In the genomic region with DNA sequence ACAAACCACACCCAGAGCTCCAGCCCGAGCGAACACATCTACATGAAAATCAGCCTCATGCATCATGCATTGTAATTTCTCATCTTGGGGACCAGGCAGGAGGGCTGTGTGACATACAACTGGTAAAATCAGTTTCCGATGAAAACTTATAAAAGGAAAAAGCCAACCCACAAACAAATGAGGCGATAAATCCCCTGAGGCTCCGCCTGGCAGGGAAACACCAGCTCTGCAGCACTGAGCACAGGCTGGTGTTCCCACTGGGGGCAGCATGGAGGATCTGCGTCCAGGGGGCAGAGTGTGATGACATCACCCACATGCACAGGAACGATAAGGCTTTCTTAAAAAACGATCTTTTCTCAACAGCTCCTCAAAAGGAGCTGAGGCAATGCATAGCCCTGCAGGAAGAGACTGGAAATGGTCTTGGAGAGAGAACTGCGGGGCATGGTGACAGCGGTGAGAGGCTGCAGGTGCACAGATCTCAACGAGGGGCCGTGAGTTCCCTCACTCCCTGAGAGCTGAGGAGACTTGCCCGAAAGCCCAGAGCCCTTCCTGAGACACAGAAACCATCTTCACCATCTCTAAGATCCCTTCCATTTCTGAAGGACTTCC, we compare ENCODE assay signal across 8 cellular contexts. TPM values are rescaled to one million over a fixed set of nuclear protein-coding genes. Genes with fewer than 3 reads are reported as not detected.
DNase-seq lines count a peak whose midpoint lies in the region; ATAC-seq and TF ChIP-seq lines count a peak whose summit lies in the region.

No MANE protein-coding gene starts in this region.

- no peaks in the 10 kb centered on the region for H4K20me1 ChIP-seq in fibroblast of lung (ENCODE audit: control insufficient read depth, extremely low read depth, insufficient read depth, low read length)

- H3K27me3 ChIP-seq in fibroblast of lung (ENCODE audit: control insufficient read depth, insufficient read depth, low read length) = no peaks in the 10 kb centered on the region

- H3K4me1 ChIP-seq in HEK293 (ENCODE audit: control insufficient read depth, insufficient read depth, low read length) (peaks cover 9% of the 10 kb centered on the region), fibroblast of lung (ENCODE audit: control insufficient read depth, extremely low read depth, insufficient read depth, low read length) (peaks cover 49% of the 10 kb centered on the region)

- H3K36me3 ChIP-seq in HEK293 (ENCODE audit: control insufficient read depth in 2 of 2, insufficient read depth in 1 of 2, low read length in 2 of 2) (peaks cover 0 to 3% of the 10 kb centered on the region in 2 experiments; a peak in 1 of 3 replicates), fibroblast of lung (ENCODE audit: control insufficient read depth, insufficient read depth, low read length) (peaks cover 10% of the 10 kb centered on the region)

- H3K9me3 ChIP-seq in HEK293 (ENCODE audit: control insufficient read depth, insufficient read depth, low read depth, low read length) (no peaks in the 10 kb centered on the region), fibroblast of lung (ENCODE audit: control insufficient read depth, insufficient read depth, low read depth, low read length) (no peaks in the 10 kb centered on the region)

- ATAC-seq in omental fat pad (ENCODE audit: low FRiP score) = no peak
- no peak for ATAC-seq in HG03460 (IDR thresholded peaks at IDR 0.05; ENCODE audit: unreplicated experiment)

- CTCF ChIA-PET in HEK293 (lab: Yijun Ruan, JAX) = interaction anchor here (0.5 to 5.5 kb wide), 22 partner anchors 9 to 261 kb away, joined by 3 to 40 read pairs (median 4); a partner anchor contains a TSS

- peaks cover 81% of the 10 kb centered on the region for H3K79me2 ChIP-seq in fibroblast of lung (ENCODE audit: control insufficient read depth, insufficient read depth, low read length)

- POLR2A ChIA-PET in HEK293 (lab: Yijun Ruan, JAX) = interaction anchor here (0.6 to 3.8 kb wide), 9 partner anchors 11 to 40 kb away, joined by 3 to 19 read pairs (median 6); a partner anchor contains a TSS

- peak; percentile 88 for TF ChIP-seq CTCF in HEK293 (tag by site-specific recombination; IDR thresholded peaks at IDR 0.05)
- TF ChIP-seq CTCF in fibroblast of lung (conservative IDR thresholded peaks at IDR 0.05 in 1 of 2, IDR thresholded peaks at IDR 0.05 in 1 of 2; ENCODE audit: low read depth in 1 of 2, low read length in 2 of 2) = peak; percentile 35 to 63
- TF ChIP-seq CTCF in omental fat pad (IDR thresholded peaks at IDR 0.05) = no peak

- no peak overlapping the region for H2AFZ ChIP-seq in fibroblast of lung (ENCODE audit: low read length)

- no peak overlapping the region; the same call in 1 of the 2 replicates for H3K27ac ChIP-seq in HEK293 (ENCODE audit: extremely low read depth, low read depth, low read length)
- peak overlapping the region; percentile 77 for H3K27ac ChIP-seq in fibroblast of lung (ENCODE audit: insufficient read depth, low read length)

- H3K4me3 ChIP-seq in HEK293 (ENCODE audit: low read depth, low read length) = no peak overlapping the region
- no peak overlapping the region for H3K4me3 ChIP-seq in fibroblast of lung (replicated peaks in 1 of 4; ENCODE audit: control extremely low read depth in 1 of 4, insufficient read depth in 1 of 4, low read depth in 3 of 4, low read length in 4 of 4)

- peak; percentile 76 for DNase-seq in GM03348 (ENCODE audit: low spot score)
- peak; percentile 58 for DNase-seq in SK-N-DZ (ENCODE audit: low spot score)
- DNase-seq in fibroblast of lung (ENCODE audit: low read depth in 2 of 2) = peak; percentile 76 to 85
- peak; percentile 88 for DNase-seq in posterior vena cava (ENCODE audit: low spot score)
- no peak for DNase-seq in stimulated activated CD4-positive, alpha-beta T cell treated with anti-CD3 and anti-CD28 coated beads, Interleukin-1b, Interleukin-23, amount 100 ng/mL, for 48 hours
- DNase-seq in omental fat pad (ENCODE audit: low spot score) = no peak

- peak overlapping the region; percentile 0 for H3K4me2 ChIP-seq in fibroblast of lung (ENCODE audit: extremely low read depth, insufficient read depth, low read length)

- no peak overlapping the region for H3K9ac ChIP-seq in fibroblast of lung (ENCODE audit: insufficient read depth, low read length)

- intact Hi-C loops in posterior vena cava (cut with DNase I) = no loop called here

TF ChIP-seq in HEK293, 187 proteins besides CTCF, POLR2A, EP300 and RAD21 (continues in another document):
- TF ChIP-seq ZBTB20 (tag by site-specific recombination; IDR thresholded peaks at IDR 0.05) = peak; percentile 24; the same call in 1 of the 2 replicates
- TF ChIP-seq, protein P1, sequence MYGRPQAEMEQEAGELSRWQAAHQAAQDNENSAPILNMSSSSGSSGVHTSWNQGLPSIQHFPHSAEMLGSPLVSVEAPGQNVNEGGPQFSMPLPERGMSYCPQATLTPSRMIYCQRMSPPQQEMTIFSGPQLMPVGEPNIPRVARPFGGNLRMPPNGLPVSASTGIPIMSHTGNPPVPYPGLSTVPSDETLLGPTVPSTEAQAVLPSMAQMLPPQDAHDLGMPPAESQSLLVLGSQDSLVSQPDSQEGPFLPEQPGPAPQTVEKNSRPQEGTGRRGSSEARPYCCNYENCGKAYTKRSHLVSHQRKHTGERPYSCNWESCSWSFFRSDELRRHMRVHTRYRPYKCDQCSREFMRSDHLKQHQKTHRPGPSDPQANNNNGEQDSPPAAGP (tag by site-specific recombination; IDR thresholded peaks at IDR 0.05) = 0 out of 2 replicates have a peak, but pooled peaks have one; percentile 14
- TF ChIP-seq, protein P2, sequence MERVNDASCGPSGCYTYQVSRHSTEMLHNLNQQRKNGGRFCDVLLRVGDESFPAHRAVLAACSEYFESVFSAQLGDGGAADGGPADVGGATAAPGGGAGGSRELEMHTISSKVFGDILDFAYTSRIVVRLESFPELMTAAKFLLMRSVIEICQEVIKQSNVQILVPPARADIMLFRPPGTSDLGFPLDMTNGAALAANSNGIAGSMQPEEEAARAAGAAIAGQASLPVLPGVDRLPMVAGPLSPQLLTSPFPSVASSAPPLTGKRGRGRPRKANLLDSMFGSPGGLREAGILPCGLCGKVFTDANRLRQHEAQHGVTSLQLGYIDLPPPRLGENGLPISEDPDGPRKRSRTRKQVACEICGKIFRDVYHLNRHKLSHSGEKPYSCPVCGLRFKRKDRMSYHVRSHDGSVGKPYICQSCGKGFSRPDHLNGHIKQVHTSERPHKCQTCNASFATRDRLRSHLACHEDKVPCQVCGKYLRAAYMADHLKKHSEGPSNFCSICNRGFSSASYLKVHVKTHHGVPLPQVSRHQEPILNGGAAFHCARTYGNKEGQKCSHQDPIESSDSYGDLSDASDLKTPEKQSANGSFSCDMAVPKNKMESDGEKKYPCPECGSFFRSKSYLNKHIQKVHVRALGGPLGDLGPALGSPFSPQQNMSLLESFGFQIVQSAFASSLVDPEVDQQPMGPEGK (tag by site-specific recombination; IDR thresholded peaks at IDR 0.05) = peak; percentile 93
- TF ChIP-seq ZNF544 (tag by site-specific recombination; IDR thresholded peaks at IDR 0.05) = no peak
- peak; percentile 53; the same call in 1 of the 2 replicates for TF ChIP-seq ZNF561 (tag by site-specific recombination; IDR thresholded peaks at IDR 0.05; ENCODE audit: borderline replicate concordance)
- TF ChIP-seq BCL11A (tag by site-specific recombination; IDR thresholded peaks at IDR 0.05; ENCODE audit: low read depth) = no peak
- TF ChIP-seq ZNF132 (tag by site-specific recombination; IDR thresholded peaks at IDR 0.05; ENCODE audit: borderline replicate concordance) = no peak
- 0 out of 2 replicates have a peak, but pooled peaks have one; percentile 29 for TF ChIP-seq ZNF10 (tag by site-specific recombination; IDR thresholded peaks at IDR 0.05)
- peak; percentile 82 for TF ChIP-seq ZBTB17 (tag by site-specific recombination; IDR thresholded peaks at IDR 0.05)
- peak; percentile 70 for TF ChIP-seq ZBTB21 (tag by site-specific recombination; IDR thresholded peaks at IDR 0.05)

RNA-seq across cellular contexts. Expression of a gene that starts 24.6 kb away (rescaled TPM):
- 47.0 and 62.2 TPM in 2 replicates for polyA plus RNA-seq in SK-N-DZ (2014; cell fraction: cytosol; rRNA removed)
- polyA plus RNA-seq in SK-N-DZ (2014; cell fraction: nucleus; rRNA removed) = 41.5 and 42.2 TPM in 2 replicates
- total RNA-seq in fibroblast of lung = 20.3 and 23.9 TPM in 2 replicates
- 44.9 and 58.7 TPM in 2 replicates for polyA plus RNA-seq in fibroblast of lung
- 92.8 and 124 TPM in 2 replicates for polyA plus RNA-seq in fibroblast of lung (2012)
- polyA minus RNA-seq in fibroblast of lung (ENCODE audit: low replicate concordance) = 77.1 and 80.1 TPM in 2 replicates
- total RNA-seq in posterior vena cava = 10 to 100 TPM; 77.5 to 88.8 TPM
- total RNA-seq in omental fat pad = 10 to 100 TPM; 38.0 to 54.9 (median 48.2) TPM

RNA-seq across cellular contexts. Expression of a gene that starts 26.7 kb away (rescaled TPM):
- 44.2 and 55.5 TPM in 2 replicates for polyA plus RNA-seq in SK-N-DZ (2014; cell fraction: cytosol; rRNA removed)
- 54.0 and 71.2 TPM in 2 replicates for polyA plus RNA-seq in SK-N-DZ (2014; cell fraction: nucleus; rRNA removed)
- total RNA-seq in fibroblast of lung = 3.9 and 5.9 TPM in 2 replicates
- polyA plus RNA-seq in fibroblast of lung = 5.9 and 15.4 TPM in 2 replicates
- polyA plus RNA-seq in fibroblast of lung (2012) = 7.6 and 23.4 TPM in 2 replicates
- 15.6 and 24.9 TPM in 2 replicates for polyA minus RNA-seq in fibroblast of lung (ENCODE audit: low replicate concordance)
- 1 to 10 TPM; 6.0 to 9.5 TPM for total RNA-seq in posterior vena cava
- 1 to 10 TPM; 3.9 to 6.5 (median 4.1) TPM for total RNA-seq in omental fat pad

RNA-seq across cellular contexts. Expression of a gene that starts 32.4 kb away (rescaled TPM):
- polyA plus RNA-seq in SK-N-DZ (2014; cell fraction: cytosol; rRNA removed) = 8.7 and 15.5 TPM in 2 replicates
- 14.1 and 19.4 TPM in 2 replicates for polyA plus RNA-seq in SK-N-DZ (2014; cell fraction: nucleus; rRNA removed)
- total RNA-seq in fibroblast of lung (6.4 and 7.1 TPM in 2 replicates), posterior vena cava (10 to 100 TPM; 11.2 to 12.1 TPM), omental fat pad (1 to 10 TPM; 3.5 to 7.1 (median 6.0) TPM)
- 2.7 and 3.8 TPM in 2 replicates for polyA plus RNA-seq in fibroblast of lung
- polyA plus RNA-seq in fibroblast of lung (2012) = 10.1 and 17.1 TPM in 2 replicates
- 12.2 and 19.9 TPM in 2 replicates for polyA minus RNA-seq in fibroblast of lung (ENCODE audit: low replicate concordance)

RNA-seq across cellular contexts. Expression of a gene that starts 37.1 kb away (rescaled TPM):
- polyA plus RNA-seq in SK-N-DZ (2014; cell fraction: cytosol; rRNA removed) = 3.9 and 6.6 TPM in 2 replicates
- 3.0 and 7.3 TPM in 2 replicates for polyA plus RNA-seq in SK-N-DZ (2014; cell fraction: nucleus; rRNA removed)
- total RNA-seq in fibroblast of lung (4.4 and 4.8 TPM in 2 replicates), posterior vena cava (1 to 10 TPM; 2.1 to 2.7 TPM), omental fat pad (10 to 100 TPM in 2 of 4 donors, 1 to 10 TPM in 2; 4.6 to 18.8 (median 7.7) TPM)
- 1.7 and 2.2 TPM in 2 replicates for polyA plus RNA-seq in fibroblast of lung
- 2.1 and 3.3 TPM in 2 replicates for polyA plus RNA-seq in fibroblast of lung (2012)
- polyA minus RNA-seq in fibroblast of lung (ENCODE audit: low replicate concordance) = 5.4 and 9.2 TPM in 2 replicates

Comparison
In these comparisons a context has a peak if more than half of its experiments do, and no peak if none do; other contexts are left out.
1. DNase-seq: peak in GM03348 (single experiment), SK-N-DZ (single experiment), fibroblast of lung (2 of 2) and posterior vena cava (single experiment); none in stimulated activated CD4-positive, alpha-beta T cell treated with anti-CD3 and anti-CD28 coated beads, Interleukin-1b, Interleukin-23, amount 100 ng/mL, for 48 hours (single experiment) and omental fat pad (single experiment).
2. CTCF ChIP-seq: peak in HEK293 (single experiment) and fibroblast of lung (2 of 2); none in omental fat pad (0 of 3).